ENCODE assay signal across 8 cellular contexts in the genomic region with DNA sequence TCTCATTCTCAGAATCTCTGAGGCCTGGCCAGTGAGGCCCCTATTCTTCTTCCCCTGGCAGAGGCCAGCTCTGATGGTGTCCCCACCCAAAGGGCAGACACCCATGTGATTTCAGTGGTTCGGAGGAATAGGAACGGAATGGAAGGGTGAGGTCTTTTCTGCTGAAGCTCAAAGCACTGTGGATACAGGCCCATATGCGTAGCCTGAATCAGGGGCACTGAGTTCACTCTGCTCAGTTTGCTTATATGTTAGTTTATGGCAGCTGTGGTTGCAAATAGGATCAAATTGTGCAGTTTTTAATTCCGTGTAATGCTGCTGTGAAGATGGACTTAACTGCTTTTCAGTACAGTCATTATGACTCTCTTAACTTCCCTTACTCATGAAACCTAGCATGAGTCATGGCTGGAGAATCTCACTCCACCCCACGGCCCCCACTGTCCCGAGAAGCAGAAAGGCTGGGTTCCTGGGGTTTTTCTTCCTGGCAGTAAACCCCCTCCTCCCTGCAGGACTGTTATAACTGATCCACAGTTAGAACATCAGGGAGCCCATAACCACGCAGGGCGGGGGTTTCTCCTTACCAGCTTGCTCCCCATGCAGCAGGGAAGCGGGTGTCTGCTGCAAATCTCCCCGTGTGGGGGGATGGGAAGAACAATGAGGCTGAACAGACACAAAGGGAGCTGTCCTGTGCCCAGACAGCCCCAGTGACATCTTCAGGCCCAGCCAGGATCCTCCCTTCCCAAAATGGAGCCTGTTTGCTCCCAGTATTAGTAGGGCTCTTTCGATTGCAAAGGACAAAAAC.
DNase-seq lines count a peak whose midpoint lies in the region; ATAC-seq and TF ChIP-seq lines count a peak whose summit lies in the region.

No MANE protein-coding gene starts in this region.

- peak overlapping the region; percentile 70 for H2AFZ ChIP-seq in PC-3 (ENCODE audit: low read length)

- peaks cover 45% of the 10 kb centered on the region for H3K4me1 ChIP-seq in PC-3 (ENCODE audit: insufficient read depth, low read length)
- H3K4me1 ChIP-seq in mucosa of rectum (ENCODE audit: control insufficient read depth in 2 of 2, insufficient read depth in 2 of 2, low read length in 2 of 2), result peaks cover 4 to 9% of the 10 kb centered on the region in 2 donors
- H3K4me1 ChIP-seq in HAP-1, result no peaks in the 10 kb centered on the region

- H3F3A ChIP-seq in PC-3 (ENCODE audit: low read length, unreplicated experiment), result peaks cover 14% of the 10 kb centered on the region

- H3K9me2 ChIP-seq in PC-3 (replicated peaks; ENCODE audit: low read length), result no peaks in the 10 kb centered on the region

- intact Hi-C loops in PC-3 (cut with micrococcal nuclease) (loop anchor here (1.0 to 5.0 kb wide), 6 partner anchors 25 to 455 kb away; a partner anchor contains a TSS), dorsolateral prefrontal cortex (cut with DNase I) (no loop called here)

- H3K27me3 ChIP-seq in PC-3 (ENCODE audit: low read length) (no peaks in the 10 kb centered on the region), dorsolateral prefrontal cortex (no peaks in the 10 kb centered on the region), mucosa of rectum (ENCODE audit: control insufficient read depth in 2 of 2, insufficient read depth in 2 of 2, low read length in 2 of 2) (no peaks in the 10 kb centered on the region), HAP-1 (ENCODE audit: low read depth) (no peaks in the 10 kb centered on the region)

- H3K27ac ChIP-seq in PC-3 (ENCODE audit: low read length) (peak overlapping the region; percentile 96), dorsolateral prefrontal cortex (peak overlapping the region in 33 of 59 donors; percentile 0 to 74 (median 47)), mucosa of rectum (ENCODE audit: low read depth in 2 of 2, low read length in 2 of 2) (peak overlapping the region; percentile 33 to 54)

- H3K9ac ChIP-seq in PC-3 (ENCODE audit: low read length) (peak overlapping the region; percentile 83), mucosa of rectum (ENCODE audit: low read depth in 1 of 2, low read length in 2 of 2) (no peak overlapping the region)

- peak overlapping the region; percentile 17; the same call in 1 of the 2 replicates for H3K4me3 ChIP-seq in PC-3 (ENCODE audit: low read length)
- no peak overlapping the region for H3K4me3 ChIP-seq in dorsolateral prefrontal cortex
- H3K4me3 ChIP-seq in mucosa of rectum (ENCODE audit: low read length in 2 of 2), result no peak overlapping the region
- H3K4me3 ChIP-seq in HAP-1, result no peak overlapping the region

- CTCF ChIA-PET in PC-3 (lab: Charles Lee), result interaction anchor here (0.5 to 1.2 kb wide), 4 partner anchors 26 to 479 kb away, joined by 3 read pairs; no protein-coding TSS in a partner anchor

- H3K9me3 ChIP-seq in PC-3 (ENCODE audit: low read length), result 0 out of 2 replicates have a peak, but pooled peaks cover 7% of the 10 kb centered on the region
- H3K9me3 ChIP-seq in mucosa of rectum (ENCODE audit: control insufficient read depth in 2 of 2, low read length in 2 of 2), result no peaks in the 10 kb centered on the region
- H3K9me3 ChIP-seq in HAP-1, result no peaks in the 10 kb centered on the region

- no TSS peak for BruUV-seq in PC-3 (replicated peaks; lab: Mats Ljungman, UMichigan)

- in situ Hi-C loops in HAP-1 (cut with MboI; ENCODE audit: low sequenced_read_pairs), result no loop called here

- POLR2A ChIA-PET in PC-3 (lab: Charles Lee; ENCODE audit: unreplicated experiment), result interaction anchor here (1.5 kb wide), 1 partner anchor 26 kb away, joined by 10 read pairs; no protein-coding TSS in a partner anchor

- no peaks in the 10 kb centered on the region for H3K36me3 ChIP-seq in PC-3 (ENCODE audit: low read depth, low read length)
- H3K36me3 ChIP-seq in mucosa of rectum (ENCODE audit: control insufficient read depth in 2 of 2, insufficient read depth in 2 of 2, low read length in 2 of 2), result no peaks in the 10 kb centered on the region
- no peaks in the 10 kb centered on the region for H3K36me3 ChIP-seq in HAP-1 (replicated peaks)

- peak; percentile 88 for DNase-seq in SIG-M5 treated with dmso at 0.1 percent for 504 hours (lab: John Stamatoyannopoulos, UW; ENCODE audit: unreplicated experiment)
- no peak for DNase-seq in SIG-M5 (lab: John Stamatoyannopoulos, UW)
- peak; percentile 99 for DNase-seq in PC-3
- no peak for DNase-seq in dorsolateral prefrontal cortex
- no peak for DNase-seq in HAP-1 (ENCODE audit: low spot score in 2 of 2)

- no peaks in the 10 kb centered on the region for H3K79me2 ChIP-seq in PC-3 (ENCODE audit: low read length)

- no peaks in the 10 kb centered on the region for H4K20me1 ChIP-seq in PC-3 (ENCODE audit: low read length)

- peak overlapping the region; percentile 66 for H3K4me2 ChIP-seq in PC-3 (ENCODE audit: low read length)

- ATAC-seq in HG02840 (IDR thresholded peaks at IDR 0.05; ENCODE audit: low FRiP score, unreplicated experiment) (peak; percentile 44), PC-3 (peak; percentile 86), GM19452 (IDR thresholded peaks at IDR 0.05; ENCODE audit: unreplicated experiment) (no peak)

- TF ChIP-seq CTCF in PC-3 (conservative IDR thresholded peaks at IDR 0.05; ENCODE audit: low read depth, low read length) (no peak), dorsolateral prefrontal cortex (IDR thresholded peaks at IDR 0.05 in 54 of 56, conservative IDR thresholded peaks at IDR 0.05 in 2 of 56; ENCODE audit: low read depth in 1 of 56, partially characterized antibody in 56 of 56) (no peak)

Comparison
In these comparisons a context has a peak if more than half of its experiments do, and no peak if none do; other contexts are left out.
1. DNase-seq: peak in SIG-M5 treated with dmso at 0.1 percent for 504 hours (single experiment) and PC-3 (single experiment); none in SIG-M5 (single experiment), dorsolateral prefrontal cortex (0 of 10) and HAP-1 (0 of 2).
2. H3K27ac ChIP-seq: peak in every context shown above with its lines; median percentile 96 in PC-3; 47 in dorsolateral prefrontal cortex; 44 in mucosa of rectum.